ENCODE assay signal across 8 cellular contexts in genomic region chr2:74454654-74455511, GRCh38.
DNase-seq lines count a peak whose midpoint lies in the region; ATAC-seq lines count a peak whose summit lies in the region.

Gene INO80B (plus strand): TSS chr2:74455087. CDS start chr2:74455117, 30 bp downstream.

- peak; percentile 43 for ATAC-seq in HG03457 (IDR thresholded peaks at IDR 0.05; ENCODE audit: unreplicated experiment)

- peak within 1 kb of the TSS; percentile 44 for H3K27ac ChIP-seq in cingulate gyrus (ENCODE audit: low read depth, low read length)

- DNase-seq in AML-193 (lab: John Stamatoyannopoulos, UW) (peak; percentile 94 to 95), GM19238 (ENCODE audit: insufficient read length, low spot score) (peak; percentile 74), NCI-H524 treated with DMSO at 0.1 percent for 48 hours (lab: John Stamatoyannopoulos, UW) (peak; percentile 86), kidney tubule cell (ENCODE audit: low spot score) (peak; percentile 98)
- peak; percentile 95 to 98 for DNase-seq in activated CD4-positive, alpha-beta T cell treated with anti-CD3 and anti-CD28 coated beads for 4 hours
- DNase-seq in stimulated activated CD4-positive, alpha-beta T cell treated with anti-CD3 and anti-CD28 coated beads, Interleukin-1b, Interleukin-23, amount 100 ng/mL, for 24 hours (ENCODE audit: low read depth in 4 of 4, low spot score in 1 of 4) = peak; percentile 86 to 94 (median 94)

Comparison
In these comparisons a context has a peak if more than half of its experiments do, and no peak if none do; other contexts are left out.
1. Peak in every context shown above with its lines: DNase-seq, ATAC-seq and H3K27ac ChIP-seq.